In the genomic region with DNA sequence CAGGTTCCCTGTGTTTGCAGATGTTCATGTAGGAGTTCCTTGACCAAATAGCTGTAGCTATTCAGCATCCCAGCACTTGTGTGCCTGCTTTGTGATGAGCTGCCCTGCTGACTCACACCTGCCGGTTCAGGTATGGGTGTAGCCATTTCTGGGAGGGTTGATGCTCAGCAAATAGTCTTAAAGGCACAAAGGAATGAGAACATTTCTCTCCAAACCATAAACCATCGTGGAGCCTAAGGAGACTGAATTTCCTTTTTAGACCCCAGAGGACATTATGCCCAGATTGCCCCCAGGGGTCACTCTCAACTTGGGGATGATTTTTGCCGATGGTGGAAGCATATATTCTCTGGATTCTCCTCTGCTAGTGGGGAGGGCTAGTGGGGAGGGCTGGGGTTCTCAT, we compare ENCODE assay signal across 12 cellular contexts.
A peak's percentile ranks its signal among the peaks of the same experiment; 100 is the strongest.
DNase-seq lines count a peak whose midpoint lies in the region; ATAC-seq, FAIRE-seq and TF ChIP-seq lines count a peak whose summit lies in the region.
"Had no signal": no experiment of that assay in that cellular context is flagged by ENCODE, and none has a peak within 500 bp of the region (broad histone marks: within the 10 kb centered on the region; RNA-seq: fewer than 3 reads in every experiment).

No MANE protein-coding gene starts in this region.

- peak overlapping the region; percentile 88 for H2AFZ ChIP-seq in H1 (ENCODE audit: low read length)

- no peak overlapping the region for H3K14ac ChIP-seq in H1 (ENCODE audit: insufficient read length)

- no peak overlapping the region for H2BK120ac ChIP-seq in H1 (replicated peaks; ENCODE audit: low read depth, low read length)

- no peak overlapping the region for H4K5ac ChIP-seq in H1 (ENCODE audit: insufficient read length, low read depth, low read length)

- no peak overlapping the region for H2BK20ac ChIP-seq in H1 (ENCODE audit: low read length)

- no peaks in the 10 kb centered on the region for H3K9me3 ChIP-seq in H1 (ENCODE audit: insufficient read depth in 2 of 2, low read depth in 1 of 2, low read length in 1 of 2)
- H3K9me3 ChIP-seq in upper lobe of left lung: no peaks in the 10 kb centered on the region

- ATAC-seq in upper lobe of left lung (ENCODE audit: low FRiP score in 2 of 2): no peak
- ATAC-seq: natural killer cell treated with Interleukin-12 subunit alpha and Interleukin-12 subunit beta and Interleukin-15 and Interleukin-18, amount 100 ng/mL, for 72 hours had no signal

- H3K79me1 ChIP-seq in H1 (ENCODE audit: low read depth, low read length): no peaks in the 10 kb centered on the region

- H3K4me3 Mint-ChIP-seq in neural crest cell: no peak overlapping the region
- H3K4me3 Mint-ChIP-seq: natural killer cell treated with Interleukin-12 subunit alpha and Interleukin-12 subunit beta and Interleukin-15 and Interleukin-18, amount 100 ng/mL, for 72 hours; stimulated activated naive CD8-positive, alpha-beta T cell treated with anti-CD3 and anti-CD28 coated beads, Interleukin-15, Interleukin-2, amounts not matched to agents 100 ng/mL and 50 ng/mL, for 24 hours had no signal

- H4K20me1 ChIP-seq in H1 (replicated peaks in 1 of 2; ENCODE audit: control insufficient read depth in 1 of 2, insufficient read depth in 2 of 2, low read length in 2 of 2): no peaks in the 10 kb centered on the region

- H3K4me3 ChIP-seq in GM12875 (ENCODE audit: low read depth, low read length) (no peak overlapping the region), LNCaP clone FGC (ENCODE audit: low read depth, low read length) (no peak overlapping the region), H1 (ENCODE audit: extremely low read depth in 1 of 4, insufficient read depth in 2 of 4, low read depth in 3 of 4, low read length in 4 of 4) (no peak overlapping the region), upper lobe of left lung (no peak overlapping the region)

- no peaks in the 10 kb centered on the region for H3K36me3 Mint-ChIP-seq in neural crest cell (ENCODE audit: low read depth)

- peak; percentile 63 to 76 for TF ChIP-seq RAD21 in H1 (IDR thresholded peaks at IDR 0.05 in 1 of 2, conservative IDR thresholded peaks at IDR 0.05 in 1 of 2; ENCODE audit: low read depth in 2 of 2, low read length in 2 of 2)

- H3K4me1 Mint-ChIP-seq in neural crest cell: no peaks in the 10 kb centered on the region

- no peaks in the 10 kb centered on the region for H3K79me2 ChIP-seq in H1 (ENCODE audit: control insufficient read depth in 1 of 2, insufficient read depth in 2 of 2, low read length in 2 of 2)

- no peak overlapping the region for H4K91ac ChIP-seq in H1 (replicated peaks; ENCODE audit: insufficient read length, low read length)

- H4K8ac ChIP-seq in H1 (ENCODE audit: extremely low read depth, insufficient read depth, low read length): no peak overlapping the region

- no peak for TF ChIP-seq EP300 in H1 (IDR thresholded peaks at IDR 0.05; ENCODE audit: borderline replicate concordance in 1 of 2, low read depth in 2 of 2, low read length in 2 of 2)
- no peak for TF ChIP-seq EP300 in upper lobe of left lung (IDR thresholded peaks at IDR 0.05)

- CTCF ChIA-PET in H1 (lab: Charles Lee; ENCODE audit: partially characterized antibody): interaction anchor here (0.9 to 2.4 kb wide), 10 partner anchors 8 to 386 kb away, joined by 3 to 7 read pairs (median 4); no protein-coding TSS in a partner anchor

- H3K4me1 ChIP-seq in H1 (replicated peaks in 1 of 4; ENCODE audit: control insufficient read depth in 3 of 4, insufficient read depth in 4 of 4, low read length in 3 of 4) (0 out of 7 replicates have a peak, but pooled peaks cover 0 to 3% (median 0%) of the 10 kb centered on the region in 4 experiments), upper lobe of left lung (no peaks in the 10 kb centered on the region)

- H3K23ac ChIP-seq in H1 (ENCODE audit: insufficient read length): no peak overlapping the region

- H2BK5ac ChIP-seq in H1 (ENCODE audit: low read depth, low read length): no peak overlapping the region

- FAIRE-seq in H1 (lab: Jason Lieb, UNC): peak; percentile 81

- H3K27me3 Mint-ChIP-seq in neural crest cell (ENCODE audit: low read depth): no peaks in the 10 kb centered on the region

- DNase-seq in LNCaP clone FGC (ENCODE audit: low read depth) (no peak), H1 (ENCODE audit: low read depth in 1 of 2, low spot score in 2 of 2) (peak in 1 of 2 experiments; percentile 56), neural crest cell (ENCODE audit: low read depth, low spot score) (peak; percentile 4), upper lobe of left lung (no peak), NCI-H774 (lab: John Stamatoyannopoulos, UW) (no peak), NCI-H2029 (lab: John Stamatoyannopoulos, UW) (no peak)
- DNase-seq: activated CD4-positive, CD25-positive, alpha-beta regulatory T cell; activated naive CD4-positive, alpha-beta T cell; NCI-H1436 treated with DMSO at 0.1 percent for 48 hours had no signal

- no peak overlapping the region for H3K9ac ChIP-seq in H1 (replicated peaks in 1 of 4; ENCODE audit: extremely low read depth in 1 of 4, low read depth in 3 of 4, low read length in 3 of 4)

- H3K27ac ChIP-seq in H1 (ENCODE audit: low read depth, low read length) (no peak overlapping the region), upper lobe of left lung (no peak overlapping the region)

- no peak for TF ChIP-seq POLR2A in H1 (IDR thresholded peaks at IDR 0.05; ENCODE audit: control extremely low read depth in 1 of 2, low read depth in 2 of 2, low read length in 2 of 2)
- no peak for TF ChIP-seq POLR2A in upper lobe of left lung (IDR thresholded peaks at IDR 0.05)

- H3K27me3 ChIP-seq in H1 (replicated peaks in 1 of 4; ENCODE audit: control insufficient read depth in 3 of 4, extremely low read depth in 1 of 4, insufficient read depth in 3 of 4, low read length in 3 of 4) (no peaks in the 10 kb centered on the region), upper lobe of left lung (no peaks in the 10 kb centered on the region)

- H2BK15ac ChIP-seq in H1 (ENCODE audit: low read length): no peak overlapping the region

- peaks cover 2% of the 10 kb centered on the region for H3K9me3 Mint-ChIP-seq in neural crest cell
- H3K9me3 Mint-ChIP-seq: stimulated activated naive CD8-positive, alpha-beta T cell treated with anti-CD3 and anti-CD28 coated beads, Interleukin-15, Interleukin-2, amounts not matched to agents 100 ng/mL and 50 ng/mL, for 24 hours had no signal

- H2AK5ac ChIP-seq in H1 (ENCODE audit: low read depth, low read length): no peak overlapping the region

- peak; percentile 40; the same call in 1 of the 2 replicates for TF ChIP-seq CTCF in GM12875 (IDR thresholded peaks at IDR 0.05; ENCODE audit: borderline replicate concordance, insufficient read depth, low read depth, low read length)
- TF ChIP-seq CTCF in LNCaP clone FGC (IDR thresholded peaks at IDR 0.05; ENCODE audit: control insufficient read depth, extremely low read depth, insufficient read depth): peak; percentile 46
- peak; percentile 35 to 58 (median 46) for TF ChIP-seq CTCF in H1 (IDR thresholded peaks at IDR 0.05; ENCODE audit: control extremely low read depth in 1 of 3, insufficient read depth in 1 of 3, low read depth in 1 of 3, low read length in 3 of 3)
- TF ChIP-seq CTCF in neural crest cell (conservative IDR thresholded peaks at IDR 0.05): peak; percentile 36
- TF ChIP-seq CTCF in upper lobe of left lung (IDR thresholded peaks at IDR 0.05): no peak

- no peak overlapping the region for H2BK12ac ChIP-seq in H1 (ENCODE audit: low read depth, low read length)

- H3K18ac ChIP-seq in H1 (ENCODE audit: extremely low read depth, low read length): no peak overlapping the region

- H3K27ac Mint-ChIP-seq in neural crest cell (ENCODE audit: unreplicated experiment): no peak overlapping the region
- H3K27ac Mint-ChIP-seq: natural killer cell treated with Interleukin-12 subunit alpha and Interleukin-12 subunit beta and Interleukin-15 and Interleukin-18, amount 100 ng/mL, for 72 hours; stimulated activated naive CD8-positive, alpha-beta T cell treated with anti-CD3 and anti-CD28 coated beads, Interleukin-15, Interleukin-2, amounts not matched to agents 100 ng/mL and 50 ng/mL, for 24 hours had no signal

- no peak overlapping the region for H3K56ac ChIP-seq in H1 (replicated peaks; ENCODE audit: insufficient read length, low read depth, low read length)

- 72% methylated on average over 3 of the region's 3 CpGs; no CpG with 5 or more reads in 1 of the 2 experiments for WGBS in H1 (ENCODE audit: extremely low coverage in 1 of 2, insufficient coverage in 1 of 2, insufficient read length in 1 of 2, insufficient replicate concordance in 2 of 2, low coverage in 1 of 2, low lambda C conversion rate in 2 of 2, missing lambda C conversion rate in 1 of 2), 2 experiments
- WGBS in upper lobe of left lung, 2 donors: 43 to 54% methylated on average over 3 of the region's 3 CpGs

- 0 out of 2 replicates have a peak, but pooled peaks cover 2% of the 10 kb centered on the region for H3K23me2 ChIP-seq in H1 (ENCODE audit: low read depth, low read length)

- POLR2A ChIA-PET in H1 (lab: Charles Lee; ENCODE audit: partially characterized antibody): no interaction called here

- H3K4ac ChIP-seq in H1 (replicated peaks; ENCODE audit: insufficient read length, low read depth, low read length): no peak overlapping the region

- H3K4me2 ChIP-seq in H1 (ENCODE audit: insufficient read depth in 1 of 2, low read depth in 2 of 2, low read length in 2 of 2): no peak overlapping the region

- H3K36me3 ChIP-seq in H1 (ENCODE audit: control insufficient read depth in 2 of 4, insufficient read depth in 4 of 4, low read length in 3 of 4) (no peaks in the 10 kb centered on the region), upper lobe of left lung (no peaks in the 10 kb centered on the region)

TF ChIP-seq in H1, 55 proteins besides CTCF, POLR2A, EP300 and RAD21:
- no peak for TF ChIP-seq EZH2 (IDR thresholded peaks at IDR 0.05; ENCODE audit: low read depth, low read length, severe bottlenecking)
- no peak for TF ChIP-seq SAP30 (IDR thresholded peaks at IDR 0.05; ENCODE audit: insufficient read depth, insufficient replicate concordance, low read length)
- TF ChIP-seq TAF7 (optimal IDR thresholded peaks at IDR 0.05; ENCODE audit: borderline replicate concordance, low read depth, low read length): no peak
- no peak for TF ChIP-seq CEBPB (IDR thresholded peaks at IDR 0.05; ENCODE audit: low read depth, low read length)
- TF ChIP-seq RFX5 (IDR thresholded peaks at IDR 0.05; ENCODE audit: borderline replicate concordance, low read depth, low read length): no peak
TF ChIP-seq in H1: peak in this region for 0.

Comparison
In these comparisons a context has a peak if more than half of its experiments do, and no peak if none do; other contexts are left out.
1. CTCF ChIP-seq: peak in GM12875 (single experiment), LNCaP clone FGC (single experiment), H1 (3 of 3) and neural crest cell (single experiment); none in upper lobe of left lung (0 of 6).